In the genomic region with DNA sequence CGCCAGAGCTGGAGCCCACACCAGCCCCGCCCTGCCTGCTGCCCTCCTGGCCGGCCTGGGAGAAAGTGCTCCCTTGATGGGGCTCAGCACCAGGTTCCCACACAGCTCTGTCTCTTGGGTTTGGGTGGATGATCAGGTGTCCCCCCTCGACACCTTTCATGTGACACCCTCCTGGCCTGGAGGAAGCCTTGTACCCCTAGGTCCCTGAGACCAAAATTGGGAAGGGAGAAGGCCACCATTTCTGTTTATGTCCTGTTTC, we compare ENCODE assay signal across 15 cellular contexts. TPM values are rescaled to one million over a fixed set of nuclear protein-coding genes. Genes with fewer than 3 reads are reported as not detected.
DNase-seq lines count a peak whose midpoint lies in the region; ATAC-seq, FAIRE-seq and TF ChIP-seq lines count a peak whose summit lies in the region.
"Had no signal": no experiment of that assay in that cellular context is flagged by ENCODE, and none has a peak within 500 bp of the region (broad histone marks: within the 10 kb centered on the region; RNA-seq: fewer than 3 reads in every experiment).

No MANE protein-coding gene starts in this region.

- H3K4me3 ChIP-seq in left ventricle myocardium inferior, result no peak overlapping the region
- H3K4me3 ChIP-seq in esophagus muscularis mucosa, result no peak overlapping the region
- H3K4me3 ChIP-seq in SJCRH30, result no peak overlapping the region

- no peak for TF ChIP-seq POLR2A in esophagus muscularis mucosa (IDR thresholded peaks at IDR 0.05; ENCODE audit: low read depth)

- H3K4me1 ChIP-seq in left ventricle myocardium inferior (peaks cover 38% of the 10 kb centered on the region), esophagus muscularis mucosa (peaks cover 40 to 48% (median 45%) of the 10 kb centered on the region in 4 donors), SJCRH30 (peaks cover 2% of the 10 kb centered on the region; the same call in 1 of the 2 replicates)
- H3K4me1 ChIP-seq: foreskin keratinocyte had no signal

- no peak for FAIRE-seq in GM19239 (lab: Jason Lieb, UNC)

- 93% methylated on average over 3 of the region's 4 CpGs for WGBS in esophagus muscularis mucosa

- no peak for ATAC-seq in left ventricle myocardium superior
- ATAC-seq: activated CD4-positive, alpha-beta T cell treated with anti-CD3 and anti-CD28 coated beads for 36 hours; foreskin keratinocyte had no signal

- peak overlapping the region; percentile 85 for H3K27ac ChIP-seq in left ventricle myocardium inferior (replicated peaks)
- H3K27ac ChIP-seq in esophagus muscularis mucosa (replicated peaks in 1 of 4), result peak overlapping the region; percentile 79 to 97 (median 92)
- H3K27ac ChIP-seq in SJCRH30, result no peak overlapping the region
- H3K27ac ChIP-seq: foreskin keratinocyte had no signal

- intact Hi-C loops in left ventricle myocardium inferior (cut with micrococcal nuclease), result no loop called here
- intact Hi-C loops in left ventricle myocardium superior (cut with micrococcal nuclease), result no loop called here
- intact Hi-C loops in esophagus muscularis mucosa (cut with DNase I), result loop anchor here (5.0 kb wide), 1 partner anchor 223 kb away; no protein-coding TSS in a partner anchor
- intact Hi-C loops in posterior vena cava (cut with DNase I), result loop anchor here (2.0 to 5.0 kb wide), 2 partner anchors 71 to 83 kb away; no protein-coding TSS in a partner anchor

- DNase-seq in left ventricle myocardium inferior (no peak), left ventricle myocardium superior (no peak), esophagus muscularis mucosa (ENCODE audit: extremely low spot score) (no peak), posterior vena cava (ENCODE audit: low spot score) (peak; percentile 69), SW480 (ENCODE audit: low spot score) (no peak), SJCRH30 (no peak), NCI-H1092 (lab: John Stamatoyannopoulos, UW) (no peak), GM19239 (ENCODE audit: insufficient read length, low spot score) (no peak)
- DNase-seq: activated CD4-positive, alpha-beta T cell treated with anti-CD3 and anti-CD28 coated beads for 36 hours; activated T-cell treated with anti-CD3 and anti-CD28 coated beads, Interleukin-2, amount 50 U/mL, for 1 hour; DMS153; foreskin keratinocyte; naive B cell; NCI-H1048; OCI-M1 had no signal

- no peak for TF ChIP-seq EP300 in esophagus muscularis mucosa (IDR thresholded peaks at IDR 0.05)

- H3K36me3 ChIP-seq in left ventricle myocardium inferior, result no peaks in the 10 kb centered on the region
- H3K36me3 ChIP-seq in esophagus muscularis mucosa, result no peaks in the 10 kb centered on the region
- H3K36me3 ChIP-seq in SJCRH30, result no peaks in the 10 kb centered on the region

- H3K9me3 ChIP-seq in left ventricle myocardium inferior (replicated peaks) (no peaks in the 10 kb centered on the region), esophagus muscularis mucosa (peaks cover 0 to 4% (median 0%) of the 10 kb centered on the region in 4 donors), SJCRH30 (replicated peaks) (no peaks in the 10 kb centered on the region)

- peaks cover 4% of the 10 kb centered on the region for H3K27me3 ChIP-seq in left ventricle myocardium inferior (ENCODE audit: low read depth)
- H3K27me3 ChIP-seq in esophagus muscularis mucosa, result no peaks in the 10 kb centered on the region
- no peaks in the 10 kb centered on the region for H3K27me3 ChIP-seq in SJCRH30

- TF ChIP-seq CTCF in left ventricle myocardium inferior (IDR thresholded peaks at IDR 0.05; ENCODE audit: borderline replicate concordance), result no peak
- no peak for TF ChIP-seq CTCF in esophagus muscularis mucosa (IDR thresholded peaks at IDR 0.05)

RNA-seq across cellular contexts. Expression of a gene that starts 19.4 kb away (rescaled TPM):
- total RNA-seq in left ventricle myocardium inferior (5.2 TPM), left ventricle myocardium superior (3.1 TPM), esophagus muscularis mucosa (10 to 100 TPM in 1 of 4 donors, 1 to 10 TPM in 3; 3.6 to 10.7 (median 6.4) TPM), posterior vena cava (1 to 10 TPM; 1.7 to 3.8 TPM)
- total RNA-seq in SJCRH30 (2014; rRNA removed; shearing (Covaris generic)), result 0.30 and 0.49 TPM in 2 replicates

RNA-seq across cellular contexts. Expression of a gene that starts 54.7 kb away (rescaled TPM):
- total RNA-seq in left ventricle myocardium inferior (not detected), left ventricle myocardium superior (not detected), esophagus muscularis mucosa (not detected), posterior vena cava (under 1 TPM; 0.19 to 0.46 TPM)
- not detected in 2 replicates for total RNA-seq in SJCRH30 (2014; rRNA removed; shearing (Covaris generic))
- total RNA-seq: foreskin keratinocyte had no signal

RNA-seq across cellular contexts. Expression of a gene that starts 58.8 kb away (rescaled TPM):
- total RNA-seq in left ventricle myocardium inferior, result 57.8 TPM
- 60.3 TPM for total RNA-seq in left ventricle myocardium superior
- total RNA-seq in esophagus muscularis mucosa, result 10 to 100 TPM; 58.1 to 77.4 (median 66.9) TPM
- total RNA-seq in posterior vena cava, result 10 to 100 TPM; 48.4 to 49.6 TPM
- total RNA-seq in SJCRH30 (2014; rRNA removed; shearing (Covaris generic)), result 67.0 and 69.3 TPM in 2 replicates

Comparison
In these comparisons a context has a peak if more than half of its experiments do, and no peak if none do; other contexts are left out.
1. intact Hi-C loops: an anchor here in esophagus muscularis mucosa (5.0 kb wide) and posterior vena cava (2.0 to 5.0 kb wide); none called in left ventricle myocardium inferior and left ventricle myocardium superior.